In the genomic region with DNA sequence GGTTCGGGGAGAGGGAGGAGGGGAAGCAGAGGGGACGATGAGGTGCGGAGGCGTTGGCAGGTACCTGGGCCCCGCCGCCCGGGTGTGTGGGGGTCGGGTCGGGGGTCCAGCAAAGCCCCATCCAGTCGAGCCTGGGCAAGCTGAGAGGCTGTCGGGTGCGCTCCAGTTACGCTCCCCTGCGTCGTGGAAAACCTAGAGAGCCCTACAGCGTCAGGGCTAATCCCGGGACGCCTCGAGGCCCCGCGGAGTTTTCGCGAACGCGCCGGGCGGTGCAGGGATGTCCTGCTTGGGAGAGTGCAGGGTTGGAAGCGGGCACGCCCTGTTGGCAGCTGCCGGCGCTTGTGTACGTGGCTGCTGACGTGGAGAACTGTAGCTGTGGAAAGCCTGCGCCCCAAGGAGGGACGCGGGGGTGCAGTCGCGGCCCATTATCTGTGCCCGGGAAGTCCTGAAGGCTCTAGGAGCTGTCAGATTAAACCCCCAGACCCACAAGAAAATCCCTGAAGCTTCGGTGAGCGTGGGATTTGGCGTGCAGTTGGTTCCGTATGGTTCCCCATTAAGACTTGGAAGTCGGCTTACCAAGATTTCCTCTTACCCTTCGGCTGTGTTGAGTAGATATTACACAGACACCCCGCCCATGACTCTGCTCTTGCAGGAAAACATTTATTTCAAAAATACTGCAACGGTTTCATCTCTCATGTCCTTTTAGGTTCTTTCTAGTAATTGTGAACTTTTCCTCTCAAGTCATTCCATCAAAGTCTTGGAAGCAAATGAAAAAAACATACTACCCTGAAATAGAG, we compare ENCODE assay signal across 8 cellular contexts. TPM values are rescaled to one million over a fixed set of nuclear protein-coding genes. Genes with fewer than 3 reads are reported as not detected.
DNase-seq lines count a peak whose midpoint lies in the region; ATAC-seq and TF ChIP-seq lines count a peak whose summit lies in the region.

No MANE protein-coding gene starts in this region.

- peak overlapping the region; percentile 90 for H3K27ac Mint-ChIP-seq in activated CD4-positive, alpha-beta memory T cell treated with anti-CD3 and anti-CD28 coated beads, Interleukin-2, amount 10 ng/mL, durations not matched to agents 7 days and 5 days

- peak; percentile 47 for ATAC-seq in GM18502 (IDR thresholded peaks at IDR 0.05; ENCODE audit: poor library complexity, unreplicated experiment)
- peak; percentile 40 for ATAC-seq in HG02970 (IDR thresholded peaks at IDR 0.05; ENCODE audit: low FRiP score, unreplicated experiment)

- peak; percentile 70 for DNase-seq in NCI-H2227 (lab: John Stamatoyannopoulos, UW; ENCODE audit: unreplicated experiment)
- DNase-seq in activated CD4-positive, alpha-beta memory T cell treated with anti-CD3 and anti-CD28 coated beads, Interleukin-2, amount 10 ng/mL, durations not matched to agents 7 days and 5 days, result peak; percentile 83
- peak; percentile 68 for DNase-seq in effector CD4-positive, alpha-beta T cell
- DNase-seq in stimulated activated CD8-positive, alpha-beta memory T cell treated with anti-CD3 and anti-CD28 coated beads, Interleukin-15, amount 100 ng/mL, for 1 hour (ENCODE audit: low read depth), result peak; percentile 51

- H3K4me3 Mint-ChIP-seq in activated CD4-positive, alpha-beta memory T cell treated with anti-CD3 and anti-CD28 coated beads, Interleukin-2, amount 10 ng/mL, durations not matched to agents 7 days and 5 days, result peak overlapping the region; percentile 82

- peaks cover 42% of the 10 kb centered on the region for H3K4me1 ChIP-seq in mesodermal cell (ENCODE audit: control insufficient read depth, insufficient read depth, low read length, poor library complexity, severe bottlenecking)

- POLR2A ChIA-PET in activated CD4-positive, alpha-beta memory T cell treated with anti-CD3 and anti-CD28 coated beads, Interleukin-2, amount 10 ng/mL, durations not matched to agents 7 days and 5 days (lab: Charles Lee), result interaction anchor here (0.6 to 2.7 kb wide), 27 partner anchors 8 to 832 kb away, joined by 3 to 34 read pairs (median 5); partner anchors contain the start of gene SLC38A1

- no peaks in the 10 kb centered on the region for H3K36me3 ChIP-seq in mesodermal cell (ENCODE audit: control insufficient read depth, insufficient read depth, low read length)

- peak overlapping the region; percentile 71 for H3K4me3 ChIP-seq in mesodermal cell (ENCODE audit: extremely low read depth, insufficient read depth, low read length, poor library complexity, severe bottlenecking)

- peaks cover 37% of the 10 kb centered on the region for H3K4me1 Mint-ChIP-seq in activated CD4-positive, alpha-beta memory T cell treated with anti-CD3 and anti-CD28 coated beads, Interleukin-2, amount 10 ng/mL, durations not matched to agents 7 days and 5 days

- peaks cover 15% of the 10 kb centered on the region for H3K36me3 Mint-ChIP-seq in activated CD4-positive, alpha-beta memory T cell treated with anti-CD3 and anti-CD28 coated beads, Interleukin-2, amount 10 ng/mL, durations not matched to agents 7 days and 5 days (ENCODE audit: low read depth)

- CTCF ChIA-PET in activated CD4-positive, alpha-beta memory T cell treated with anti-CD3 and anti-CD28 coated beads, Interleukin-2, amount 10 ng/mL, durations not matched to agents 7 days and 5 days (lab: Charles Lee), result interaction anchor here (0.7 to 1.6 kb wide), 5 partner anchors 9 to 140 kb away, joined by 3 to 5 read pairs (median 5); no protein-coding TSS in a partner anchor

- 1% methylated on average over 10 to 39 of the region's 47 CpGs for WGBS in mesodermal cell (ENCODE audit: insufficient coverage in 2 of 2), 2 experiments

- H3K9me3 ChIP-seq in mesodermal cell (ENCODE audit: control insufficient read depth, low read length), result peaks cover 6% of the 10 kb centered on the region

- TF ChIP-seq CTCF in 22Rv1 (IDR thresholded peaks at IDR 0.05), result no peak

- no peaks in the 10 kb centered on the region for H3K27me3 Mint-ChIP-seq in activated CD4-positive, alpha-beta memory T cell treated with anti-CD3 and anti-CD28 coated beads, Interleukin-2, amount 10 ng/mL, durations not matched to agents 7 days and 5 days

- H3K27ac ChIP-seq in 22Rv1 (peak overlapping the region; percentile 93), mesodermal cell (ENCODE audit: low read depth, low read length, severe bottlenecking) (peak overlapping the region; percentile 99)

- H3K9me3 Mint-ChIP-seq in activated CD4-positive, alpha-beta memory T cell treated with anti-CD3 and anti-CD28 coated beads, Interleukin-2, amount 10 ng/mL, durations not matched to agents 7 days and 5 days, result no peaks in the 10 kb centered on the region

RNA-seq across cellular contexts. Expression of gene SLC38A2, which starts 11.3 kb away (rescaled TPM):
- total RNA-seq in activated CD4-positive, alpha-beta memory T cell treated with anti-CD3 and anti-CD28 coated beads, Interleukin-2, amount 10 ng/mL, durations not matched to agents 7 days and 5 days, result 100 to 1,000 TPM; 265 to 267 TPM
- 343 TPM for polyA plus RNA-seq in mesodermal cell (2013, experiment 1 of 2)
- polyA plus RNA-seq in mesodermal cell (2013, experiment 2 of 2), result 332 TPM

Comparison
In these comparisons a context has a peak if more than half of its experiments do, and no peak if none do; other contexts are left out.
1. Peak in every context shown above with its lines: DNase-seq, ATAC-seq, H3K4me3 ChIP-seq and H3K27ac ChIP-seq.